Comparison of ENCODE assay signal across 17 cellular contexts in the genomic region with DNA sequence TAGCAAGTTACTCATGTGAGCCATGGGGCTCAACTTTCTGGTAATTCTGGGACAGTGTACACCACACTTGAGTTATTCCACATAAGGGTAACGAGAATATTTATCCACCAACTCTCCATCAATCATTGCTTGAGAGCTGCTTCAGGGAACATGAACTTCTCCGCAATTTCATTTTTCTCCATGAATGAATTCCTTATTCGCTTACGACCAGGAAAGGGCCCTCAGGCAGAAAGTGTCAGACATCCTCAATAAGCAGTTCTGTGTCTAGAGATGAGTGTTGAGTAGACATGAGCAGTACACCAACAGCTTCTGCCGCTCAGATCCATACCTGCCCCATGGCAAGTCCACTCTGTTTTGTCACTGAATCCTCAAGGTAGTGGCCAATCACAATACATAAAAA. TPM values are rescaled to one million over a fixed set of nuclear protein-coding genes. Genes with fewer than 3 reads are reported as not detected.
A peak's percentile ranks its signal among the peaks of the same experiment; 100 is the strongest.
DNase-seq lines count a peak whose midpoint lies in the region; ATAC-seq and TF ChIP-seq lines count a peak whose summit lies in the region.
"Had no signal": no experiment of that assay in that cellular context is flagged by ENCODE, and none has a peak within 500 bp of the region (broad histone marks: within the 10 kb centered on the region; RNA-seq: fewer than 3 reads in every experiment).

No MANE protein-coding gene starts in this region.

- no peak for TF ChIP-seq CTCF in osteocyte (IDR thresholded peaks at IDR 0.05)

- H3K4me3 Mint-ChIP-seq in osteocyte (ENCODE audit: unreplicated experiment) = no peak overlapping the region
- H3K4me3 Mint-ChIP-seq: B cell; CD4-positive, alpha-beta T cell; CD8-positive, alpha-beta T cell had no signal

- no peak for ATAC-seq in GM21360 (IDR thresholded peaks at IDR 0.05; ENCODE audit: unreplicated experiment)
- ATAC-seq: A549; CD8-positive, alpha-beta T cell had no signal

- H3K27ac Mint-ChIP-seq in osteocyte (ENCODE audit: unreplicated experiment) = no peak overlapping the region
- H3K27ac Mint-ChIP-seq: B cell; CD4-positive, alpha-beta T cell; CD8-positive, alpha-beta T cell had no signal

- peaks cover 5% of the 10 kb centered on the region for H3K27me3 Mint-ChIP-seq in osteocyte (ENCODE audit: unreplicated experiment)

- DNase-seq in COLO829 (ENCODE audit: low spot score) (peak; percentile 82), epidermal melanocyte (ENCODE audit: insufficient read length, low spot score) (peak; percentile 79), foreskin melanocyte (peak; percentile 78), osteocyte (ENCODE audit: extremely low spot score, unreplicated experiment) (peak; percentile 38), DMS114 treated with DMSO at 0.1 percent for 48 hours (lab: John Stamatoyannopoulos, UW; ENCODE audit: unreplicated experiment) (no peak)
- DNase-seq in activated CD4-positive, alpha-beta T cell treated with anti-CD3 and anti-CD28 coated beads, Interleukin-2, amount 50 U/mL, for 4 hours = no peak
- DNase-seq: AML-193; CD4-positive, alpha-beta T cell; CD8-positive, alpha-beta T cell; COR-L47; DMS 273 treated with DMSO at 0.1 percent for 48 hours; DMS79 treated with DMSO at 0.1 percent for 48 hours; GF-D8 had no signal

- H3K36me3 Mint-ChIP-seq in osteocyte (ENCODE audit: unreplicated experiment) = no peaks in the 10 kb centered on the region
- H3K36me3 Mint-ChIP-seq: CD8-positive, alpha-beta T cell had no signal

- H3K4me1 Mint-ChIP-seq in osteocyte (ENCODE audit: unreplicated experiment) = no peaks in the 10 kb centered on the region
- H3K4me1 Mint-ChIP-seq: B cell had no signal

- H3K9me3 Mint-ChIP-seq in osteocyte (ENCODE audit: unreplicated experiment) = peaks cover 5% of the 10 kb centered on the region
- H3K9me3 Mint-ChIP-seq: CD4-positive, alpha-beta T cell; CD8-positive, alpha-beta T cell had no signal

RNA-seq across cellular contexts. Expression of a gene that starts 24.8 kb away (rescaled TPM):
- not detected in 2 replicates for total RNA-seq in osteocyte
- total RNA-seq: A172; B cell; CD4-positive, alpha-beta T cell; CD8-positive, alpha-beta T cell had no signal

RNA-seq across cellular contexts. Expression of a gene that starts 38.8 kb away (rescaled TPM):
- total RNA-seq in osteocyte = not detected in 2 replicates
- total RNA-seq: A172; B cell; CD4-positive, alpha-beta T cell; CD8-positive, alpha-beta T cell had no signal

RNA-seq across cellular contexts. Expression of a gene that starts 57.6 kb away (rescaled TPM):
- total RNA-seq in osteocyte = not detected in 2 replicates
- total RNA-seq: A172; B cell; CD4-positive, alpha-beta T cell; CD8-positive, alpha-beta T cell had no signal

Comparison
In these comparisons a context has a peak if more than half of its experiments do, and no peak if none do; other contexts are left out.
1. DNase-seq: peak in COLO829 (single experiment), epidermal melanocyte (single experiment), foreskin melanocyte (single experiment) and osteocyte (single experiment); none in activated CD4-positive, alpha-beta T cell treated with anti-CD3 and anti-CD28 coated beads, Interleukin-2, amount 50 U/mL, for 4 hours (0 of 2) and DMS114 treated with DMSO at 0.1 percent for 48 hours (single experiment).